35 cellular contexts compared by ENCODE assay signal in the genomic region with DNA sequence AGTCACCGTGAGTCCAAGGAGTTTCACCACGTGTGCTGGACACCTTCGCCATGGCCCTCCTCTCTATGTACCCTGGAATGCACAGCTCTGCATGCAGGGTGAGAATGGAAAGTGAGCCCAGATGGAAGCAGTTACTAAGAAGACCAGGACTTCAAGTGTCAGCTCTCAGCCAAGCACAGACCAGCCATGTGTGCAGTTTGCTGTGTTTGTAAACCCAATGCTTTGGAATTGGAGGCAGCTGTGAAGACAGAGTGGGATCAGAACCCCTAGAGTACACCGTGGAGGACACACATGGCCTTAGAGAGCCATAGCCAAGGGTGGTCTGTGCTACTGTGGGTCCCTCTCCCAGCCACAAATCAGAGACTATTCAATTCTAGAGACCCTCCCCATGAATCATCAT.
"Had no signal": no experiment of that assay in that cellular context is flagged by ENCODE, and none has a peak within 500 bp of the region (broad histone marks: within the 10 kb centered on the region; RNA-seq: fewer than 3 reads in every experiment).

No MANE protein-coding gene starts in this region.

- DNase-seq: activated CD4-positive, alpha-beta memory T cell treated with anti-CD3 and anti-CD28 coated beads, Interleukin-2, amount 10 ng/mL, durations not matched to agents 7 days and 5 days; activated CD4-positive, alpha-beta T cell treated with anti-CD3 and anti-CD28 coated beads for 1 hour; activated CD4-positive, alpha-beta T cell treated with anti-CD3 and anti-CD28 coated beads for 36 hours; activated CD4-positive, alpha-beta T cell treated with anti-CD3 and anti-CD28 coated beads for 48 hours; activated CD4-positive, alpha-beta T cell treated with anti-CD3 and anti-CD28 coated beads, Interleukin-2, amount 10 ng/mL, durations not matched to agents 7 days and 5 days; activated CD4-positive, alpha-beta T cell treated with anti-CD3 and anti-CD28 coated beads, Interleukin-2, amount 50 U/mL, for 48 hours; activated CD4-positive, CD25-positive, alpha-beta regulatory T cell; activated CD8-positive, alpha-beta memory T cell treated with anti-CD3 and anti-CD28 coated beads for 24 hours; activated CD8-positive, alpha-beta memory T cell treated with anti-CD3 and anti-CD28 coated beads, Interleukin-2, amount 10 ng/mL, durations not matched to agents 7 days and 5 days; activated CD8-positive, alpha-beta memory T cell treated with anti-CD3 and anti-CD28 coated beads, Interleukin-2, amount 50 U/mL, for 48 hours; activated CD8-positive, alpha-beta T cell treated with anti-CD3 and anti-CD28 coated beads, Interleukin-2, amount 10 ng/mL, durations not matched to agents 7 days and 5 days; activated effector memory CD4-positive, alpha-beta T cell treated with Interleukin-2 at 50 U/mL for 16 hours; activated gamma-delta T cell; activated naive CD4-positive, alpha-beta T cell treated with anti-CD3 and anti-CD28 coated beads, Interleukin-2, amount 10 ng/mL, durations not matched to agents 7 days and 5 days; activated naive CD4-positive, alpha-beta T cell treated with Interleukin-2 at 50 U/mL for 16 hours; activated naive CD8-positive, alpha-beta T cell treated with anti-CD3 and anti-CD28 coated beads, Interleukin-2, amount 10 ng/mL, durations not matched to agents 7 days and 5 days; activated naive CD8-positive, alpha-beta T cell treated with anti-CD3 and anti-CD28 coated beads, Interleukin-2, amount 50 U/mL, for 24 hours; activated T-cell treated with anti-CD3 and anti-CD28 coated beads, Interleukin-2, amount 50 U/mL, for 24 hours; amygdala; anterior cingulate cortex; caudate nucleus; cerebellar nuclear complex; SW 1271; T-helper 1 cell; T-helper 9 cell; WERI-Rb-1 had no signal

- H3K27me3 ChIP-seq: ascending aorta, cardiac muscle cell had no signal

- H3K4me3 Mint-ChIP-seq: activated CD4-positive, alpha-beta memory T cell treated with anti-CD3 and anti-CD28 coated beads, Interleukin-2, amount 10 ng/mL, durations not matched to agents 7 days and 5 days; activated CD4-positive, alpha-beta T cell treated with anti-CD3 and anti-CD28 coated beads for 36 hours; activated CD4-positive, alpha-beta T cell treated with anti-CD3 and anti-CD28 coated beads, Interleukin-2, amount 10 ng/mL, durations not matched to agents 7 days and 5 days; activated CD8-positive, alpha-beta memory T cell treated with anti-CD3 and anti-CD28 coated beads, Interleukin-2, amount 10 ng/mL, durations not matched to agents 7 days and 5 days; activated CD8-positive, alpha-beta T cell treated with anti-CD3 and anti-CD28 coated beads, Interleukin-2, amount 10 ng/mL, durations not matched to agents 7 days and 5 days; activated naive CD4-positive, alpha-beta T cell treated with anti-CD3 and anti-CD28 coated beads, Interleukin-2, amount 10 ng/mL, durations not matched to agents 7 days and 5 days; activated naive CD4-positive, alpha-beta T cell treated with anti-CD3 and anti-CD28 coated beads, Interleukin-2, amount 50 U/mL, for 24 hours; activated naive CD8-positive, alpha-beta T cell; activated naive CD8-positive, alpha-beta T cell treated with anti-CD3 and anti-CD28 coated beads, Interleukin-2, amount 10 ng/mL, durations not matched to agents 7 days and 5 days; activated naive CD8-positive, alpha-beta T cell treated with anti-CD3 and anti-CD28 coated beads, Interleukin-2, amount 50 U/mL, for 24 hours; activated T-cell treated with anti-CD3 and anti-CD28 coated beads, Interleukin-2, amount 50 U/mL, for 24 hours; brain; central memory CD8-positive, alpha-beta T cell; T-helper 1 cell treated with Interleukin-12 subunit alpha and Interleukin-12 subunit beta and Interleukin-4 antibody, amounts not matched to agents 30 μg/mL and 1 μg/mL, for 36 hours; WTC11 had no signal

- H3K27ac Mint-ChIP-seq: activated CD4-positive, alpha-beta memory T cell treated with anti-CD3 and anti-CD28 coated beads, Interleukin-2, amount 10 ng/mL, durations not matched to agents 7 days and 5 days; activated CD4-positive, alpha-beta T cell treated with anti-CD3 and anti-CD28 coated beads for 36 hours; activated CD4-positive, alpha-beta T cell treated with anti-CD3 and anti-CD28 coated beads, Interleukin-2, amount 10 ng/mL, durations not matched to agents 7 days and 5 days; activated CD8-positive, alpha-beta memory T cell treated with anti-CD3 and anti-CD28 coated beads, Interleukin-2, amount 10 ng/mL, durations not matched to agents 7 days and 5 days; activated CD8-positive, alpha-beta T cell treated with anti-CD3 and anti-CD28 coated beads, Interleukin-2, amount 10 ng/mL, durations not matched to agents 7 days and 5 days; activated naive CD4-positive, alpha-beta T cell treated with anti-CD3 and anti-CD28 coated beads, Interleukin-2, amount 10 ng/mL, durations not matched to agents 7 days and 5 days; activated naive CD4-positive, alpha-beta T cell treated with anti-CD3 and anti-CD28 coated beads, Interleukin-2, amount 50 U/mL, for 24 hours; activated naive CD8-positive, alpha-beta T cell; activated naive CD8-positive, alpha-beta T cell treated with anti-CD3 and anti-CD28 coated beads, Interleukin-2, amount 10 ng/mL, durations not matched to agents 7 days and 5 days; activated naive CD8-positive, alpha-beta T cell treated with anti-CD3 and anti-CD28 coated beads, Interleukin-2, amount 50 U/mL, for 24 hours; activated T-cell treated with anti-CD3 and anti-CD28 coated beads, Interleukin-2, amount 50 U/mL, for 24 hours; activated T-helper 2 cell treated with anti-CD3 and anti-CD28 coated beads, Interferon-gamma antibody, Interleukin-2, Interleukin-4, amounts not matched to agents 10 μg/mL and 5 μg/mL and 100 μg/mL, durations not matched to agents 14 hours and 24 hours and 36 hours; brain; T-helper 1 cell treated with Interleukin-12 subunit alpha and Interleukin-12 subunit beta and Interleukin-4 antibody, amounts not matched to agents 30 μg/mL and 1 μg/mL, for 36 hours; WTC11 had no signal

- H3K4me3 ChIP-seq: ascending aorta, cardiac muscle cell had no signal

- H3K4me1 ChIP-seq: ascending aorta had no signal

- H3K9me3 Mint-ChIP-seq: activated CD4-positive, alpha-beta memory T cell treated with anti-CD3 and anti-CD28 coated beads, Interleukin-2, amount 10 ng/mL, durations not matched to agents 7 days and 5 days; activated naive CD4-positive, alpha-beta T cell treated with anti-CD3 and anti-CD28 coated beads, Interleukin-2, amount 50 U/mL, for 24 hours; activated T-cell treated with anti-CD3 and anti-CD28 coated beads, Interleukin-2, amount 50 U/mL, for 24 hours; central memory CD8-positive, alpha-beta T cell had no signal

- H3K4me1 Mint-ChIP-seq: WTC11 had no signal

- H3K36me3 Mint-ChIP-seq: activated naive CD4-positive, alpha-beta T cell treated with anti-CD3 and anti-CD28 coated beads, Interleukin-2, amount 10 ng/mL, durations not matched to agents 7 days and 5 days; activated naive CD4-positive, alpha-beta T cell treated with anti-CD3 and anti-CD28 coated beads, Interleukin-2, amount 50 U/mL, for 24 hours; brain had no signal

- H3K27ac ChIP-seq: ascending aorta, cardiac muscle cell, WERI-Rb-1 had no signal

- H3K9me3 ChIP-seq: ascending aorta had no signal

- H3K36me3 ChIP-seq: ascending aorta, cardiac muscle cell, WERI-Rb-1 had no signal

- H3K27me3 Mint-ChIP-seq: activated CD4-positive, alpha-beta memory T cell treated with anti-CD3 and anti-CD28 coated beads, Interleukin-2, amount 10 ng/mL, durations not matched to agents 7 days and 5 days; activated CD4-positive, alpha-beta T cell treated with anti-CD3 and anti-CD28 coated beads, Interleukin-2, amount 10 ng/mL, durations not matched to agents 7 days and 5 days; activated CD8-positive, alpha-beta memory T cell treated with anti-CD3 and anti-CD28 coated beads, Interleukin-2, amount 10 ng/mL, durations not matched to agents 7 days and 5 days; activated naive CD4-positive, alpha-beta T cell treated with anti-CD3 and anti-CD28 coated beads, Interleukin-2, amount 50 U/mL, for 24 hours; activated naive CD8-positive, alpha-beta T cell; activated naive CD8-positive, alpha-beta T cell treated with anti-CD3 and anti-CD28 coated beads, Interleukin-2, amount 10 ng/mL, durations not matched to agents 7 days and 5 days; activated naive CD8-positive, alpha-beta T cell treated with anti-CD3 and anti-CD28 coated beads, Interleukin-2, amount 50 U/mL, for 24 hours had no signal
